11 cellular contexts compared by ENCODE assay signal in the genomic region with DNA sequence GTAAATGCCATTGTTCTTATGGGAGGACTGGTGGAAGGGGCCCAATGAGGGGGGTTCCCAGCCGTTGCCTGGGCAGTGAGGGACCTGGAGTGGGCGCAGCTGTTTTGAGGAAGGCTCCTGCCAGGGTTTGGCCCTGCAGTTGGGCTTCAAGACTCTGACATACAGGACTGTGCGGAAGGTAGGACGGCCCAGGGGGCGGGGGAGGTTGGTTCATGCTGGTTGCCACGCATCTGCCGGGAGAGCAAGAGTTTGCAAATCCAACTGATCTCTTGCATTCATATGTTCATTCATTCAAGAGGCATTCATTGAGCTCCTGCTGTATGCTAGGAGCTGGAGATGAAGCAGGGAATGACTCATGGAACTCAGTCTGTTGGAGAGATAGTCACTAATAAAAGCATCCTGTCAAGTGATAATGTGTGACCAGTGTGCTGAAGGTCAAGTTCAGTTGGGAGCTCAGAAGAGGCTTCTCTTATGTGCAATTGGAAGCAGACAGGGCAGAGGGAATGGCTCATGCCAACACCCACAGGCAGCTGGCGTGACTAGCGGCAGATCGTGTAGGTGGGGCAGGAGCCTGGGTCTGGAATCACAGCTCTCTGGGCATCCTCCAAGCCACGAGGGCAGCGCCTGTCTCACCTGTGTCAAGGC. TPM values are rescaled to one million over a fixed set of nuclear protein-coding genes. Genes with fewer than 3 reads are reported as not detected.
DNase-seq lines count a peak whose midpoint lies in the region; ATAC-seq and TF ChIP-seq lines count a peak whose summit lies in the region.
"Had no signal": no experiment of that assay in that cellular context is flagged by ENCODE, and none has a peak within 500 bp of the region (broad histone marks: within the 10 kb centered on the region; RNA-seq: fewer than 3 reads in every experiment).

No MANE protein-coding gene starts in this region.

- DNase-seq in natural killer cell (no peak), right cardiac atrium (peak in 2 of 3 donors; percentile 68 to 82), upper lobe of right lung (no peak), NCI-H446 treated with DMSO at 0.1 percent for 48 hours (lab: John Stamatoyannopoulos, UW) (no peak), occipital lobe (lab: John Stamatoyannopoulos, UW) (no peak)
- DNase-seq in natural killer cell treated with Interleukin-12 subunit alpha and Interleukin-12 subunit beta and Interleukin-15 and Interleukin-18, amount 100 ng/mL, for 72 hours (ENCODE audit: low spot score), result no peak
- no peak for DNase-seq in activated CD8-positive, alpha-beta T cell treated with anti-CD3 and anti-CD28 coated beads for 36 hours
- DNase-seq: aorta had no signal

- H3K27me3 Mint-ChIP-seq in natural killer cell (ENCODE audit: low read depth in 2 of 2), result no peaks in the 10 kb centered on the region
- no peaks in the 10 kb centered on the region for H3K27me3 Mint-ChIP-seq in natural killer cell treated with Interleukin-12 subunit alpha and Interleukin-12 subunit beta and Interleukin-15 and Interleukin-18, amount 100 ng/mL, for 72 hours
- H3K27me3 Mint-ChIP-seq in activated CD8-positive, alpha-beta T cell treated with anti-CD3 and anti-CD28 coated beads for 36 hours, result no peaks in the 10 kb centered on the region

- POLR2A ChIA-PET in activated CD8-positive, alpha-beta T cell treated with anti-CD3 and anti-CD28 coated beads for 36 hours (lab: Charles Lee), result interaction anchor here (0.9 to 13.4 kb wide), 3 partner anchors 12 to 38 kb away, joined by 4 to 225 read pairs (median 5); no protein-coding TSS in a partner anchor

- H3K36me3 Mint-ChIP-seq in natural killer cell, result no peaks in the 10 kb centered on the region
- H3K36me3 Mint-ChIP-seq in natural killer cell treated with Interleukin-12 subunit alpha and Interleukin-12 subunit beta and Interleukin-15 and Interleukin-18, amount 100 ng/mL, for 72 hours, result no peaks in the 10 kb centered on the region
- H3K36me3 Mint-ChIP-seq in activated CD8-positive, alpha-beta T cell treated with anti-CD3 and anti-CD28 coated beads for 36 hours (ENCODE audit: low read depth), result peaks cover 44% of the 10 kb centered on the region

- TF ChIP-seq CTCF in natural killer cell (IDR thresholded peaks at IDR 0.05), result no peak
- no peak for TF ChIP-seq CTCF in activated CD8-positive, alpha-beta T cell treated with anti-CD3 and anti-CD28 coated beads for 36 hours (IDR thresholded peaks at IDR 0.05)
- TF ChIP-seq CTCF in upper lobe of right lung (IDR thresholded peaks at IDR 0.05), result no peak

- ATAC-seq in natural killer cell, result no peak
- ATAC-seq in natural killer cell treated with Interleukin-12 subunit alpha and Interleukin-12 subunit beta and Interleukin-15 and Interleukin-18, amount 100 ng/mL, for 72 hours, result no peak
- ATAC-seq in activated CD8-positive, alpha-beta T cell treated with anti-CD3 and anti-CD28 coated beads for 36 hours, result no peak
- peak; percentile 42 to 44 for ATAC-seq in right cardiac atrium
- peak; percentile 49 for ATAC-seq in upper lobe of right lung
- ATAC-seq in HG02571 (IDR thresholded peaks at IDR 0.05; ENCODE audit: unreplicated experiment), result no peak

- no peaks in the 10 kb centered on the region for H3K27me3 ChIP-seq in right cardiac atrium (ENCODE audit: control insufficient read depth, insufficient read depth)
- no peaks in the 10 kb centered on the region for H3K27me3 ChIP-seq in upper lobe of right lung
- H3K27me3 ChIP-seq: neutrophil had no signal

- H3K9me3 Mint-ChIP-seq in natural killer cell, result no peaks in the 10 kb centered on the region
- H3K9me3 Mint-ChIP-seq in natural killer cell treated with Interleukin-12 subunit alpha and Interleukin-12 subunit beta and Interleukin-15 and Interleukin-18, amount 100 ng/mL, for 72 hours, result no peaks in the 10 kb centered on the region
- no peaks in the 10 kb centered on the region for H3K9me3 Mint-ChIP-seq in activated CD8-positive, alpha-beta T cell treated with anti-CD3 and anti-CD28 coated beads for 36 hours

- peaks cover 35% of the 10 kb centered on the region for H3K4me1 ChIP-seq in right cardiac atrium (ENCODE audit: control insufficient read depth, insufficient read depth, low read length)
- peaks cover 52% of the 10 kb centered on the region for H3K4me1 ChIP-seq in upper lobe of right lung

- H3K4me1 Mint-ChIP-seq in natural killer cell, result peaks cover 49 to 70% of the 10 kb centered on the region in 2 donors
- H3K4me1 Mint-ChIP-seq in natural killer cell treated with Interleukin-12 subunit alpha and Interleukin-12 subunit beta and Interleukin-15 and Interleukin-18, amount 100 ng/mL, for 72 hours (ENCODE audit: low read depth in 2 of 2), result peaks cover 35 to 53% of the 10 kb centered on the region in 2 donors
- peaks cover 65% of the 10 kb centered on the region for H3K4me1 Mint-ChIP-seq in activated CD8-positive, alpha-beta T cell treated with anti-CD3 and anti-CD28 coated beads for 36 hours (ENCODE audit: low read depth)

- intact Hi-C loops in natural killer cell (cut with micrococcal nuclease) (no loop called here), right cardiac atrium (cut with DNase I) (no loop called here), upper lobe of right lung (cut with DNase I) (no loop called here)
- intact Hi-C loops in activated CD8-positive, alpha-beta T cell treated with anti-CD3 and anti-CD28 coated beads for 36 hours (cut with micrococcal nuclease), result no loop called here

- H3K9me3 ChIP-seq in right cardiac atrium (ENCODE audit: control insufficient read depth, low read length) (no peaks in the 10 kb centered on the region), upper lobe of right lung (no peaks in the 10 kb centered on the region)
- H3K9me3 ChIP-seq: neutrophil, thoracic aorta had no signal

- H3K4me3 ChIP-seq in right cardiac atrium (ENCODE audit: low read length), result no peak overlapping the region
- no peak overlapping the region for H3K4me3 ChIP-seq in upper lobe of right lung
- H3K4me3 ChIP-seq: thoracic aorta had no signal

- H3K27ac ChIP-seq in right cardiac atrium (ENCODE audit: low read length), result peak overlapping the region; percentile 87
- H3K27ac ChIP-seq in upper lobe of right lung, result no peak overlapping the region

- H3K36me3 ChIP-seq in upper lobe of right lung, result peaks cover 12% of the 10 kb centered on the region

- CTCF ChIA-PET in activated CD8-positive, alpha-beta T cell treated with anti-CD3 and anti-CD28 coated beads for 36 hours (lab: Charles Lee), result interaction anchor here (0.8 to 25.6 kb wide), 3 partner anchors 10 to 24 kb away, joined by 3 to 1222 read pairs (median 91); no protein-coding TSS in a partner anchor

- 58% methylated on average over 12 of the region's 12 CpGs for WGBS in right cardiac atrium

- H3K4me3 Mint-ChIP-seq in natural killer cell, result peak overlapping the region; percentile 90
- no peak overlapping the region for H3K4me3 Mint-ChIP-seq in natural killer cell treated with Interleukin-12 subunit alpha and Interleukin-12 subunit beta and Interleukin-15 and Interleukin-18, amount 100 ng/mL, for 72 hours
- H3K4me3 Mint-ChIP-seq in activated CD8-positive, alpha-beta T cell treated with anti-CD3 and anti-CD28 coated beads for 36 hours, result no peak overlapping the region

- H3K27ac Mint-ChIP-seq in natural killer cell, result peak overlapping the region; percentile 91 to 96
- peak overlapping the region in 1 of 2 donors; percentile 83 for H3K27ac Mint-ChIP-seq in natural killer cell treated with Interleukin-12 subunit alpha and Interleukin-12 subunit beta and Interleukin-15 and Interleukin-18, amount 100 ng/mL, for 72 hours
- peak overlapping the region; percentile 55 for H3K27ac Mint-ChIP-seq in activated CD8-positive, alpha-beta T cell treated with anti-CD3 and anti-CD28 coated beads for 36 hours

RNA-seq across cellular contexts. Expression of gene SH2B3, which starts 7.8 kb away (rescaled TPM):
- total RNA-seq in natural killer cell, result 10 to 100 TPM; 68.1 to 81.3 (median 68.4) TPM
- total RNA-seq in natural killer cell treated with Interleukin-12 subunit alpha and Interleukin-12 subunit beta and Interleukin-15 and Interleukin-18, amount 100 ng/mL, for 72 hours, result 10 to 100 TPM in 1 of 2 donors, 1 to 10 TPM in 1; 10.0 to 12.2 TPM
- total RNA-seq in activated CD8-positive, alpha-beta T cell treated with anti-CD3 and anti-CD28 coated beads for 36 hours, result 10 to 100 TPM; 48.7 to 52.7 TPM
- 10 to 100 TPM; 24.9 to 31.2 (median 29.2) TPM for total RNA-seq in right cardiac atrium
- polyA plus RNA-seq in right cardiac atrium, result 10.3 TPM
- 47.1 TPM for total RNA-seq in upper lobe of right lung
- 5.1 TPM for total RNA-seq in occipital lobe

RNA-seq across cellular contexts. Expression of gene PHETA1, which starts 44.7 kb away (rescaled TPM):
- total RNA-seq in natural killer cell (1 to 10 TPM; 3.4 to 3.8 (median 3.5) TPM), right cardiac atrium (10 to 100 TPM in 1 of 4 donors, 1 to 10 TPM in 3; 8.0 to 11.6 (median 8.8) TPM), upper lobe of right lung (25.3 TPM), occipital lobe (5.8 TPM)
- total RNA-seq in natural killer cell treated with Interleukin-12 subunit alpha and Interleukin-12 subunit beta and Interleukin-15 and Interleukin-18, amount 100 ng/mL, for 72 hours, result 1 to 10 TPM; 2.1 to 2.2 TPM
- 1 to 10 TPM; 1.2 to 1.7 TPM for total RNA-seq in activated CD8-positive, alpha-beta T cell treated with anti-CD3 and anti-CD28 coated beads for 36 hours
- polyA plus RNA-seq in right cardiac atrium, result 9.1 TPM

Comparison
In these comparisons a context has a peak if more than half of its experiments do, and no peak if none do; other contexts are left out.
1. ATAC-seq: peak in right cardiac atrium (2 of 2) and upper lobe of right lung (single experiment); none in natural killer cell (0 of 3), natural killer cell treated with Interleukin-12 subunit alpha and Interleukin-12 subunit beta and Interleukin-15 and Interleukin-18, amount 100 ng/mL, for 72 hours (0 of 2), activated CD8-positive, alpha-beta T cell treated with anti-CD3 and anti-CD28 coated beads for 36 hours (single experiment) and HG02571 (single experiment).
2. DNase-seq: peak in right cardiac atrium (2 of 3); none in natural killer cell (single experiment), natural killer cell treated with Interleukin-12 subunit alpha and Interleukin-12 subunit beta and Interleukin-15 and Interleukin-18, amount 100 ng/mL, for 72 hours (single experiment), activated CD8-positive, alpha-beta T cell treated with anti-CD3 and anti-CD28 coated beads for 36 hours (single experiment), upper lobe of right lung (single experiment), NCI-H446 treated with DMSO at 0.1 percent for 48 hours (single experiment) and occipital lobe (single experiment).